ENCODE assay signal across 8 cellular contexts in genomic region chr1:23423415-23424170, GRCh38. TPM values are rescaled to one million over a fixed set of nuclear protein-coding genes. Genes with fewer than 3 reads are reported as not detected.
A peak's percentile ranks its signal among the peaks of the same experiment; 100 is the strongest.
DNase-seq lines count a peak whose midpoint lies in the region; ATAC-seq and TF ChIP-seq lines count a peak whose summit lies in the region.

No MANE protein-coding gene starts in this region.

- peaks cover 28% of the 10 kb centered on the region for H3K27me3 Mint-ChIP-seq in central memory CD8-positive, alpha-beta T cell

- H3K4me1 Mint-ChIP-seq in central memory CD8-positive, alpha-beta T cell = peaks cover 27% of the 10 kb centered on the region

- H3K4me3 ChIP-seq in mesodermal cell (ENCODE audit: extremely low read depth, insufficient read depth, low read length, poor library complexity, severe bottlenecking) (peak overlapping the region; percentile 31), thyroid gland (replicated peaks in 1 of 3) (peak overlapping the region; percentile 15 to 75 (median 56)), HAP-1 (no peak overlapping the region)

- TF ChIP-seq POLR2A in thyroid gland (IDR thresholded peaks at IDR 0.05) = no peak

- H3K4me1 ChIP-seq in mesodermal cell (ENCODE audit: control insufficient read depth, insufficient read depth, low read length, poor library complexity, severe bottlenecking) (peaks cover 10% of the 10 kb centered on the region), thyroid gland (peaks cover 24 to 29% of the 10 kb centered on the region in 2 donors), HAP-1 (no peaks in the 10 kb centered on the region)

- H3K36me3 Mint-ChIP-seq in central memory CD8-positive, alpha-beta T cell (ENCODE audit: insufficient read depth) = peaks cover 6% of the 10 kb centered on the region

- intact Hi-C loops in thyroid gland (cut with DNase I) = loop anchor here (10.0 kb wide), 1 partner anchor 111 kb away; the partner anchor contains the start of gene E2F2

- 10 to 14% methylated on average over 15 to 22 of the region's 36 CpGs for WGBS in mesodermal cell (ENCODE audit: insufficient coverage in 2 of 2), 2 experiments
- WGBS in thyroid gland, 2 donors = 7 to 20% methylated on average over 9 to 11 of the region's 36 CpGs

- CTCF ChIA-PET in GM10248 (lab: Yijun Ruan, JAX) = interaction anchor here (2.3 kb wide), 1 partner anchor 20 kb away, joined by 13 read pairs; no protein-coding TSS in a partner anchor

- ATAC-seq in central memory CD8-positive, alpha-beta T cell (replicated peaks; ENCODE audit: extremely low read depth, poor library complexity, severe bottlenecking) = no peak
- ATAC-seq in GM18868 (IDR thresholded peaks at IDR 0.05; ENCODE audit: unreplicated experiment) = no peak

- DNase-seq in NCI-H2227 (lab: John Stamatoyannopoulos, UW; ENCODE audit: unreplicated experiment) (peak; percentile 46), NCI-H2227 treated with DMSO at 0.1 percent for 48 hours (lab: John Stamatoyannopoulos, UW) (no peak), thyroid gland (peak; percentile 70), GM10248 (ENCODE audit: extremely low spot score) (no peak), HAP-1 (ENCODE audit: low spot score in 2 of 2) (no peak)
- DNase-seq in central memory CD8-positive, alpha-beta T cell (ENCODE audit: low spot score in 2 of 2) = no peak

- peaks cover 26% of the 10 kb centered on the region for H3K36me3 ChIP-seq in mesodermal cell (ENCODE audit: control insufficient read depth, insufficient read depth, low read length)
- H3K36me3 ChIP-seq in thyroid gland = no peaks in the 10 kb centered on the region
- H3K36me3 ChIP-seq in HAP-1 (replicated peaks) = no peaks in the 10 kb centered on the region; the same call in 1 of the 2 replicates

- peak overlapping the region; percentile 16 for H3K27ac Mint-ChIP-seq in central memory CD8-positive, alpha-beta T cell (ENCODE audit: low read depth)

- in situ Hi-C loops in HAP-1 (cut with MboI; ENCODE audit: low sequenced_read_pairs) = no loop called here

- H3K27me3 ChIP-seq in thyroid gland (no peaks in the 10 kb centered on the region), HAP-1 (ENCODE audit: low read depth) (no peaks in the 10 kb centered on the region)

- TF ChIP-seq CTCF in thyroid gland (IDR thresholded peaks at IDR 0.05) (no peak), GM10248 (IDR thresholded peaks at IDR 0.05; ENCODE audit: control extremely low read depth, extremely low read depth, low read depth, missing control alignments) (no peak)

- no peak overlapping the region for H3K27ac ChIP-seq in mesodermal cell (ENCODE audit: low read depth, low read length, severe bottlenecking)
- peak overlapping the region; percentile 63 to 90 (median 88) for H3K27ac ChIP-seq in thyroid gland

- no peaks in the 10 kb centered on the region for H3K9me3 Mint-ChIP-seq in central memory CD8-positive, alpha-beta T cell

- POLR2A ChIA-PET in GM10248 (lab: Yijun Ruan, JAX) = no interaction called here

- H3K9me3 ChIP-seq in mesodermal cell (ENCODE audit: control insufficient read depth, low read length) = peaks cover 5% of the 10 kb centered on the region
- no peaks in the 10 kb centered on the region for H3K9me3 ChIP-seq in thyroid gland
- H3K9me3 ChIP-seq in HAP-1 = no peaks in the 10 kb centered on the region; the same call in 1 of the 2 replicates

- H3K4me3 Mint-ChIP-seq in central memory CD8-positive, alpha-beta T cell = peak overlapping the region; percentile 77

RNA-seq across cellular contexts. Expression of gene TCEA3, which starts 1.0 kb away (rescaled TPM):
- 2.2 TPM for polyA plus RNA-seq in mesodermal cell (2013, experiment 1 of 2)
- polyA plus RNA-seq in mesodermal cell (2013, experiment 2 of 2) = 3.3 TPM
- 10 to 100 TPM; 26.8 to 50.4 (median 48.0) TPM for total RNA-seq in thyroid gland

RNA-seq across cellular contexts. Expression of gene ZNF436, which starts 54.0 kb away (rescaled TPM):
- polyA plus RNA-seq in mesodermal cell (2013, experiment 1 of 2) = 8.3 TPM
- polyA plus RNA-seq in mesodermal cell (2013, experiment 2 of 2) = 7.2 TPM
- total RNA-seq in thyroid gland = 10 to 100 TPM; 22.0 to 44.0 (median 31.1) TPM

Comparison
In these comparisons a context has a peak if more than half of its experiments do, and no peak if none do; other contexts are left out.
1. DNase-seq: peak in NCI-H2227 (single experiment) and thyroid gland (2 of 2); none in NCI-H2227 treated with DMSO at 0.1 percent for 48 hours (single experiment), central memory CD8-positive, alpha-beta T cell (0 of 2), GM10248 (single experiment) and HAP-1 (0 of 2).